12 cellular contexts compared by ENCODE assay signal in the genomic region with DNA sequence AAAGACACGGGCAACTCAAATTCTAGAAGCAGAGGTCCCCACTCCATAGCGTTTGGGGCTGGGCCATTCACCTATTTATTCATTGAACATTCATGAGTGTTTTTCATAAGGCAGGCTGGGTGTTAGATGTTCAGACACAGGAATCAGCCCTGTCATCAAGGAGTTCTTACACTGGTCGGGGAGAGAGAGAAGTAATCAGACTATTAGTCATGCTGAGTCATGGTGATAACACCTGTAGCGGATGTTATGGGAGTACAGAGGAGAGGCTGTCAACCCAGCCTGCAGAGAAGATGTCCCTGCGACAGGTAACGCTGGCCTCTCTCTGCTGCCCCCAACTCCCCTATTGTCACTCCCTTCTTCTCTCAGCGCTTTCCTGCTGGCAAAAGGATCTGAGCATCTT. TPM values are rescaled to one million over a fixed set of nuclear protein-coding genes. Genes with fewer than 3 reads are reported as not detected.
DNase-seq lines count a peak whose midpoint lies in the region; ATAC-seq, FAIRE-seq and TF ChIP-seq lines count a peak whose summit lies in the region.
"Had no signal": no experiment of that assay in that cellular context is flagged by ENCODE, and none has a peak within 500 bp of the region (broad histone marks: within the 10 kb centered on the region; RNA-seq: fewer than 3 reads in every experiment).

No MANE protein-coding gene starts in this region.

- H3K27ac Mint-ChIP-seq in activated naive CD8-positive, alpha-beta T cell = peak overlapping the region; percentile 72
- peak overlapping the region; percentile 68 for H3K27ac Mint-ChIP-seq in memory B cell

- H3K9me3 ChIP-seq in MM.1S (replicated peaks; ENCODE audit: insufficient read depth, low read length) (no peaks in the 10 kb centered on the region), kidney (ENCODE audit: control insufficient read depth in 1 of 2, low read length in 2 of 2) (no peaks in the 10 kb centered on the region)
- H3K9me3 ChIP-seq: MG63, testis had no signal

- H3K9me3 Mint-ChIP-seq in activated naive CD8-positive, alpha-beta T cell (ENCODE audit: low read depth) = no peaks in the 10 kb centered on the region
- H3K9me3 Mint-ChIP-seq in memory B cell = no peaks in the 10 kb centered on the region

- H3K27me3 Mint-ChIP-seq in activated naive CD8-positive, alpha-beta T cell = no peaks in the 10 kb centered on the region
- no peaks in the 10 kb centered on the region for H3K27me3 Mint-ChIP-seq in memory B cell

- peaks cover 19% of the 10 kb centered on the region for H3F3A ChIP-seq in MM.1S (ENCODE audit: insufficient read depth, low read length)

- no peaks in the 10 kb centered on the region for H4K20me1 ChIP-seq in MM.1S (ENCODE audit: insufficient read depth, low read length)

- no peak for FAIRE-seq in kidney (lab: Jason Lieb, UNC)
- FAIRE-seq: GM12892 had no signal

- H3K9ac ChIP-seq in MM.1S (ENCODE audit: low read length) = no peak overlapping the region
- H3K9ac ChIP-seq in kidney (ENCODE audit: low read length in 2 of 2) = no peak overlapping the region

- no peak overlapping the region for H3K4me3 Mint-ChIP-seq in activated naive CD8-positive, alpha-beta T cell
- no peak overlapping the region for H3K4me3 Mint-ChIP-seq in memory B cell

- no peaks in the 10 kb centered on the region; the same call in 1 of the 2 replicates for H3K36me3 ChIP-seq in MM.1S (replicated peaks; ENCODE audit: insufficient read depth, low read length)
- H3K36me3 ChIP-seq in kidney (ENCODE audit: control insufficient read depth in 1 of 2, insufficient read depth in 2 of 2, low read length in 2 of 2) = no peaks in the 10 kb centered on the region
- H3K36me3 ChIP-seq: MG63 had no signal

- H3K27ac ChIP-seq in MM.1S (ENCODE audit: low read length) (no peak overlapping the region), kidney (ENCODE audit: low read depth in 2 of 2, low read length in 2 of 2) (no peak overlapping the region)
- H3K27ac ChIP-seq: testis had no signal

- no peaks in the 10 kb centered on the region for H3K9me2 ChIP-seq in MM.1S (replicated peaks; ENCODE audit: insufficient read depth, low read length)

- H3K27me3 ChIP-seq in MM.1S (replicated peaks; ENCODE audit: insufficient read depth, low read length) = no peaks in the 10 kb centered on the region
- H3K27me3 ChIP-seq: testis had no signal

- peaks cover 9% of the 10 kb centered on the region for H3K36me3 Mint-ChIP-seq in activated naive CD8-positive, alpha-beta T cell
- H3K36me3 Mint-ChIP-seq in memory B cell = peaks cover 47% of the 10 kb centered on the region

- peaks cover 25% of the 10 kb centered on the region for H3K4me1 ChIP-seq in MM.1S (ENCODE audit: low read length)
- H3K4me1 ChIP-seq in kidney (ENCODE audit: control insufficient read depth in 1 of 2, insufficient read depth in 1 of 2, low read depth in 1 of 2, low read length in 2 of 2) = no peaks in the 10 kb centered on the region
- H3K4me1 ChIP-seq: testis had no signal

- peaks cover 41% of the 10 kb centered on the region for H3K79me2 ChIP-seq in MM.1S (ENCODE audit: low read length)

- H3K4me3 ChIP-seq in MM.1S (ENCODE audit: low read length) (no peak overlapping the region), kidney (ENCODE audit: low read length in 2 of 2) (no peak overlapping the region)
- H3K4me3 ChIP-seq: MG63, testis had no signal

- H2AFZ ChIP-seq in MM.1S (ENCODE audit: low read length) = no peak overlapping the region

- peaks cover 55% of the 10 kb centered on the region for H3K4me1 Mint-ChIP-seq in activated naive CD8-positive, alpha-beta T cell (ENCODE audit: low read depth)
- H3K4me1 Mint-ChIP-seq in memory B cell = peaks cover 24% of the 10 kb centered on the region

- peak; percentile 49 for ATAC-seq in HG02798 (IDR thresholded peaks at IDR 0.05; ENCODE audit: poor library complexity, unreplicated experiment)
- no peak for ATAC-seq in memory B cell (ENCODE audit: low read depth)
- ATAC-seq in GM19351 (IDR thresholded peaks at IDR 0.05; ENCODE audit: unreplicated experiment) = no peak
- ATAC-seq in HG03520 (IDR thresholded peaks at IDR 0.05; ENCODE audit: unreplicated experiment) = no peak
- ATAC-seq: right cardiac atrium had no signal

- TF ChIP-seq CTCF in MM.1S (IDR thresholded peaks at IDR 0.05; ENCODE audit: low read length) = no peak
- TF ChIP-seq CTCF in kidney (IDR thresholded peaks at IDR 0.05; ENCODE audit: borderline replicate concordance, extremely low read depth, insufficient read depth) = no peak

- intact Hi-C loops in kidney (cut with DNase I) = no loop called here

- no peak overlapping the region for H3K4me2 ChIP-seq in MM.1S (ENCODE audit: low read depth, low read length)

- DNase-seq in DMS53 (lab: John Stamatoyannopoulos, UW) (peak; percentile 95), memory B cell (ENCODE audit: low spot score in 2 of 2) (no peak), MM.1S (no peak), kidney (no peak)
- DNase-seq: MG63, right cardiac atrium, testis had no signal

RNA-seq across cellular contexts. Expression of a gene that starts 17.2 kb away (rescaled TPM):
- 3.5 TPM for total RNA-seq in kidney
- polyA plus RNA-seq in kidney (ENCODE audit: insufficient read depth, low read depth, low replicate concordance) = 0.41 TPM

RNA-seq across cellular contexts. Expression of a gene that starts 49.5 kb away (rescaled TPM):
- 1.8 TPM for total RNA-seq in kidney
- polyA plus RNA-seq in kidney (ENCODE audit: insufficient read depth, low read depth, low replicate concordance) = 0.15 TPM
